24 cellular contexts compared by ENCODE assay signal in genomic region chr6:44305200-44305725, GRCh38. TPM values are rescaled to one million over a fixed set of nuclear protein-coding genes. Genes with fewer than 3 reads are reported as not detected.
A peak's percentile ranks its signal among the peaks of the same experiment; 100 is the strongest.
DNase-seq lines count a peak whose midpoint lies in the region; ATAC-seq and TF ChIP-seq lines count a peak whose summit lies in the region.
"Had no signal": no experiment of that assay in that cellular context is flagged by ENCODE, and none has a peak within 500 bp of the region (broad histone marks: within the 10 kb centered on the region; RNA-seq: fewer than 3 reads in every experiment).

No MANE protein-coding gene starts in this region.

- ATAC-seq in GM18907 (IDR thresholded peaks at IDR 0.05; ENCODE audit: unreplicated experiment) (peak; percentile 14), GM18870 (IDR thresholded peaks at IDR 0.05; ENCODE audit: unreplicated experiment) (no peak)
- no peak for ATAC-seq in activated T-helper 17 cell treated with anti-CD3 and anti-CD28 coated beads, Interleukin-2, amount 50 U/mL, for 72 hours (replicated peaks)
- ATAC-seq: esophagus mucosa had no signal

- H3K4me1 Mint-ChIP-seq in activated T-helper 17 cell treated with anti-CD3 and anti-CD28 coated beads, Interleukin-2, amount 50 U/mL, for 72 hours, result no peaks in the 10 kb centered on the region
- H3K4me1 Mint-ChIP-seq: activated naive CD4-positive, alpha-beta T cell treated with anti-CD3 and anti-CD28 coated beads, Interleukin-2, amount 50 U/mL, for 24 hours; mesothelial cell of epicardium had no signal

- H3K4me3 Mint-ChIP-seq in activated T-helper 17 cell treated with anti-CD3 and anti-CD28 coated beads, Interleukin-2, amount 50 U/mL, for 72 hours, result no peak overlapping the region
- H3K4me3 Mint-ChIP-seq: activated naive CD4-positive, alpha-beta T cell treated with anti-CD3 and anti-CD28 coated beads, Interleukin-2, amount 50 U/mL, for 24 hours; mesothelial cell of epicardium; naive thymus-derived CD4-positive, alpha-beta T cell had no signal

- H3K23ac ChIP-seq in mesenchymal stem cell (ENCODE audit: low read length in 2 of 2), result no peak overlapping the region

- no peak overlapping the region for H3K4ac ChIP-seq in mesenchymal stem cell (ENCODE audit: low read depth in 1 of 2, low read length in 2 of 2)

- H3K14ac ChIP-seq in mesenchymal stem cell (ENCODE audit: low read length in 2 of 2), result no peak overlapping the region

- H3K9ac ChIP-seq in mesenchymal stem cell (ENCODE audit: low read length), result no peak overlapping the region
- H3K9ac ChIP-seq: GM23248 had no signal

- POLR2A ChIA-PET in A673 (lab: Charles Lee; ENCODE audit: low non-redundant PET), result no interaction called here

- no peak overlapping the region for H2AFZ ChIP-seq in mesenchymal stem cell (ENCODE audit: low read depth, low read length)
- H2AFZ ChIP-seq: GM23248, hepatocyte had no signal

- no peaks in the 10 kb centered on the region for H3K9me3 ChIP-seq in A673 (ENCODE audit: low read depth, low read length, poor library complexity, severe bottlenecking)
- no peaks in the 10 kb centered on the region for H3K9me3 ChIP-seq in mesenchymal stem cell (ENCODE audit: control insufficient read depth, low read length)
- H3K9me3 ChIP-seq: SJCRH30, spleen, tibial artery had no signal

- peak overlapping the region; percentile 20 for H4K8ac ChIP-seq in mesenchymal stem cell (ENCODE audit: low read length)

- no peaks in the 10 kb centered on the region for H3K9me3 Mint-ChIP-seq in activated T-helper 17 cell treated with anti-CD3 and anti-CD28 coated beads, Interleukin-2, amount 50 U/mL, for 72 hours
- H3K9me3 Mint-ChIP-seq: activated naive CD4-positive, alpha-beta T cell treated with anti-CD3 and anti-CD28 coated beads, Interleukin-2, amount 50 U/mL, for 24 hours; mesothelial cell of epicardium; naive thymus-derived CD4-positive, alpha-beta T cell had no signal

- H3K4me3 ChIP-seq in A673 (ENCODE audit: low read depth, low read length, poor library complexity, severe bottlenecking) (no peak overlapping the region), mesenchymal stem cell (ENCODE audit: insufficient read depth in 1 of 2, low read depth in 1 of 2, low read length in 2 of 2) (no peak overlapping the region)
- H3K4me3 ChIP-seq: GM23248, hepatocyte, SJCRH30, spleen, tibial artery had no signal

- TF ChIP-seq CTCF in A673 (conservative IDR thresholded peaks at IDR 0.05; ENCODE audit: low read depth, low read length), result no peak

- H3K36me3 Mint-ChIP-seq in activated T-helper 17 cell treated with anti-CD3 and anti-CD28 coated beads, Interleukin-2, amount 50 U/mL, for 72 hours (ENCODE audit: low read depth), result peaks cover 78% of the 10 kb centered on the region

- CTCF ChIA-PET in A673 (lab: Charles Lee), result interaction anchor here (1.1 to 2.1 kb wide), 4 partner anchors 8 to 209 kb away, joined by 3 to 18 read pairs (median 6); partner anchors contain the start of genes AARS2 and TMEM151B

- no TSS peak for BruUV-seq in A673 (replicated peaks; lab: Mats Ljungman, UMichigan)

- H3K18ac ChIP-seq in mesenchymal stem cell (ENCODE audit: low read depth in 1 of 2, low read length in 2 of 2), result no peak overlapping the region

- H2BK120ac ChIP-seq in mesenchymal stem cell (ENCODE audit: low read depth, low read length), result no peak overlapping the region

- no peak overlapping the region for H2AK5ac ChIP-seq in mesenchymal stem cell (ENCODE audit: low read length, severe bottlenecking)

- H2BK15ac ChIP-seq in mesenchymal stem cell (ENCODE audit: low read depth, poor library complexity, severe bottlenecking), result no peak overlapping the region

- no peak overlapping the region for H4K91ac ChIP-seq in mesenchymal stem cell (ENCODE audit: low read length)

- H3K27ac ChIP-seq in A673 (ENCODE audit: low read depth, low read length, poor library complexity, severe bottlenecking) (peak overlapping the region; percentile 47), mesenchymal stem cell (ENCODE audit: low read length, poor library complexity, severe bottlenecking) (no peak overlapping the region)
- H3K27ac ChIP-seq: C4-2B, foreskin keratinocyte, GM23248, hepatocyte, SJCRH30, spleen, tibial artery had no signal

- no peaks in the 10 kb centered on the region for H3K27me3 Mint-ChIP-seq in activated T-helper 17 cell treated with anti-CD3 and anti-CD28 coated beads, Interleukin-2, amount 50 U/mL, for 72 hours
- H3K27me3 Mint-ChIP-seq: activated naive CD4-positive, alpha-beta T cell treated with anti-CD3 and anti-CD28 coated beads, Interleukin-2, amount 50 U/mL, for 24 hours; naive thymus-derived CD4-positive, alpha-beta T cell had no signal

- no peak for DNase-seq in A673 (ENCODE audit: low spot score)
- no peak for DNase-seq in mesenchymal stem cell
- DNase-seq in SHP77 (lab: John Stamatoyannopoulos, UW), result no peak
- no peak for DNase-seq in NCI-H2081 treated with DMSO at 0.1 percent for 48 hours (lab: John Stamatoyannopoulos, UW)
- no peak for DNase-seq in NCI-H146 treated with DMSO at 0.1 percent for 48 hours (lab: John Stamatoyannopoulos, UW; ENCODE audit: unreplicated experiment)
- DNase-seq: foreskin keratinocyte, NCI-H1694 had no signal

- WGBS in mesenchymal stem cell, result 74% methylated on average over 3 of the region's 5 CpGs

- H3K79me1 ChIP-seq in mesenchymal stem cell (replicated peaks; ENCODE audit: low read length, poor library complexity, severe bottlenecking), result peaks cover 4% of the 10 kb centered on the region

- H2BK12ac ChIP-seq in mesenchymal stem cell (ENCODE audit: low read length in 2 of 2), result no peak overlapping the region

- intact Hi-C loops in A673 (cut with micrococcal nuclease; ENCODE audit: unreplicated experiment), result loop anchor here (2.0 kb wide), 1 partner anchor 36 kb away; no protein-coding TSS in a partner anchor

- H3K27me3 ChIP-seq in A673 (replicated peaks; ENCODE audit: insufficient read depth, low read depth, low read length, poor library complexity), result no peaks in the 10 kb centered on the region
- H3K27me3 ChIP-seq in mesenchymal stem cell (ENCODE audit: control insufficient read depth in 1 of 2, insufficient read depth in 1 of 2, low read length in 2 of 2), result no peaks in the 10 kb centered on the region
- H3K27me3 ChIP-seq: foreskin keratinocyte, hepatocyte, SJCRH30, spleen, tibial artery had no signal

- H2BK5ac ChIP-seq in mesenchymal stem cell (ENCODE audit: low read depth, low read length, poor library complexity, severe bottlenecking), result no peak overlapping the region

- H3K36me3 ChIP-seq in A673 (ENCODE audit: insufficient read depth, low read length, poor library complexity, severe bottlenecking), result peaks cover 61% of the 10 kb centered on the region
- H3K36me3 ChIP-seq in mesenchymal stem cell (ENCODE audit: control insufficient read depth in 1 of 2, insufficient read depth in 2 of 2, low read depth in 1 of 2, low read length in 2 of 2), result peaks cover 89 to 90% of the 10 kb centered on the region in 2 experiments

- H3K4me2 ChIP-seq in mesenchymal stem cell (ENCODE audit: low read length, poor library complexity, severe bottlenecking), result no peak overlapping the region
- H3K4me2 ChIP-seq: hepatocyte had no signal

- peak overlapping the region; percentile 41 for H3K27ac Mint-ChIP-seq in activated T-helper 17 cell treated with anti-CD3 and anti-CD28 coated beads, Interleukin-2, amount 50 U/mL, for 72 hours
- H3K27ac Mint-ChIP-seq: activated naive CD4-positive, alpha-beta T cell treated with anti-CD3 and anti-CD28 coated beads, Interleukin-2, amount 50 U/mL, for 24 hours; mesothelial cell of epicardium had no signal

- H3K4me1 ChIP-seq in A673 (ENCODE audit: insufficient read depth, low read length, poor library complexity, severe bottlenecking) (no peaks in the 10 kb centered on the region), mesenchymal stem cell (ENCODE audit: control insufficient read depth, insufficient read depth, low read depth, low read length) (peaks cover 3% of the 10 kb centered on the region)
- H3K4me1 ChIP-seq: foreskin keratinocyte, SJCRH30, spleen, tibial artery had no signal

RNA-seq across cellular contexts. Expression of gene AARS2, which starts 7.9 kb away (rescaled TPM):
- total RNA-seq in A673 (2021), result 25.0 and 26.8 TPM in 2 replicates
- total RNA-seq in activated T-helper 17 cell treated with anti-CD3 and anti-CD28 coated beads, Interleukin-2, amount 50 U/mL, for 72 hours, result 10 to 100 TPM; 10.2 to 13.8 TPM
- polyA plus RNA-seq in mesenchymal stem cell (2013, experiment 1 of 2), result 2.7 TPM
- 2.9 TPM for polyA plus RNA-seq in mesenchymal stem cell (2013, experiment 2 of 2)

RNA-seq across cellular contexts. Expression of gene TMEM151B, which starts 35.0 kb away (rescaled TPM):
- 8.7 and 9.9 TPM in 2 replicates for total RNA-seq in A673 (2021)
- under 1 TPM; 0.05 to 0.19 TPM for total RNA-seq in activated T-helper 17 cell treated with anti-CD3 and anti-CD28 coated beads, Interleukin-2, amount 50 U/mL, for 72 hours
- not detected for polyA plus RNA-seq in mesenchymal stem cell (2013, experiment 1 of 2)
- not detected for polyA plus RNA-seq in mesenchymal stem cell (2013, experiment 2 of 2)
- total RNA-seq: esophagus mucosa; GM23248; HT-29; naive thymus-derived CD4-positive, alpha-beta T cell; osteocyte had no signal
- polyA plus RNA-seq: foreskin keratinocyte, GM23248 had no signal

RNA-seq across cellular contexts. Expression of gene SPATS1, which starts 37.2 kb away (rescaled TPM):
- not detected in 2 replicates for total RNA-seq in A673 (2021)
- not detected for total RNA-seq in activated T-helper 17 cell treated with anti-CD3 and anti-CD28 coated beads, Interleukin-2, amount 50 U/mL, for 72 hours
- polyA plus RNA-seq in mesenchymal stem cell (2013, experiment 1 of 2), result not detected
- not detected for polyA plus RNA-seq in mesenchymal stem cell (2013, experiment 2 of 2)
- total RNA-seq: Daoy; esophagus mucosa; foreskin keratinocyte; GM23248; hepatocyte; HT-29; left colon; mesothelial cell of epicardium; naive thymus-derived CD4-positive, alpha-beta T cell; osteocyte; SJCRH30; spleen had no signal
- polyA plus RNA-seq: foreskin keratinocyte; GM23248; hepatocyte; naive thymus-derived CD4-positive, alpha-beta T cell; spleen had no signal

RNA-seq across cellular contexts. Expression of gene NFKBIE, which starts 39.9 kb away (rescaled TPM):
- 5.2 and 10.5 TPM in 2 replicates for total RNA-seq in A673 (2021)
- 10 to 100 TPM; 20.5 to 26.9 TPM for total RNA-seq in activated T-helper 17 cell treated with anti-CD3 and anti-CD28 coated beads, Interleukin-2, amount 50 U/mL, for 72 hours
- polyA plus RNA-seq in mesenchymal stem cell (2013, experiment 1 of 2), result 4.9 TPM
- polyA plus RNA-seq in mesenchymal stem cell (2013, experiment 2 of 2), result 4.8 TPM

RNA-seq across cellular contexts. Expression of gene SLC35B2, which starts 47.9 kb away (rescaled TPM):
- 45.8 and 52.0 TPM in 2 replicates for total RNA-seq in A673 (2021)
- total RNA-seq in activated T-helper 17 cell treated with anti-CD3 and anti-CD28 coated beads, Interleukin-2, amount 50 U/mL, for 72 hours, result 10 to 100 TPM; 16.5 to 22.3 TPM
- 80.8 TPM for polyA plus RNA-seq in mesenchymal stem cell (2013, experiment 1 of 2)
- polyA plus RNA-seq in mesenchymal stem cell (2013, experiment 2 of 2), result 81.8 TPM
